ENCODE assay signal across 16 cellular contexts in the genomic region with DNA sequence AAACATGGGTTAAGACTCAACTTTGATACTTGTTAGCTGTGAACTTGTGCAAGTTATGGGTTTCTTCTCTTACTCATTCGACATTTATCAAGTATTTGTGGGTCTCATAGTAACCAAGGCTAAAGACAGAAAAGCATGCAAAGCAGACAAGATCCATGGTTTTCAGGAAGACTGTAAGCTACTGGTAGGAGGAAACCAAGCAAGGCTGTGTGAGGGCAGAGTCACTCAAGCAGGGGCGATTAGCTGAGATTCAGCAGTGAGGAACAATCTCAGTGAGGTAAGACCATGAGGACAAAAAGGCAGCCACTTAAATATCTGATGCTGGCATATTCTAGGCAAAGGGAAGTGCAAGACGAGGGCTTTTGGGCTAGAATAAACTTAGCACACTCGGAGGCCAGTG. TPM values are rescaled to one million over a fixed set of nuclear protein-coding genes. Genes with fewer than 3 reads are reported as not detected.
DNase-seq lines count a peak whose midpoint lies in the region; ATAC-seq and TF ChIP-seq lines count a peak whose summit lies in the region.
"Had no signal": no experiment of that assay in that cellular context is flagged by ENCODE, and none has a peak within 500 bp of the region (broad histone marks: within the 10 kb centered on the region; RNA-seq: fewer than 3 reads in every experiment).

No MANE protein-coding gene starts in this region.

- no TSS peak for BruUV-seq in MCF 10A (replicated peaks; lab: Mats Ljungman, UMichigan)

- intact Hi-C loops in MCF 10A (cut with micrococcal nuclease), result no loop called here
- intact Hi-C loops in breast epithelium (cut with DNase I; ENCODE audit: low total_unique reads), result no loop called here
- intact Hi-C loops in thyroid gland (cut with DNase I), result no loop called here

- H3K27ac ChIP-seq in breast epithelium (no peak overlapping the region), HUES64 (ENCODE audit: low read depth, low read length) (0 out of 2 replicates have a peak overlapping the region, but pooled peaks have one; percentile 40), thyroid gland (no peak overlapping the region)
- H3K27ac ChIP-seq: cardiac muscle cell, left ventricle myocardium inferior, uterus had no signal

- CTCF ChIA-PET in MCF 10A (lab: Yijun Ruan, JAX), result no interaction called here

- H3K4me1 ChIP-seq in breast epithelium (no peaks in the 10 kb centered on the region), HUES64 (ENCODE audit: insufficient read depth, low read length) (no peaks in the 10 kb centered on the region), thyroid gland (no peaks in the 10 kb centered on the region)
- H3K4me1 ChIP-seq: uterus had no signal

- ATAC-seq in effector memory CD8-positive, alpha-beta T cell (replicated peaks), result no peak

- H3K27me3 ChIP-seq in breast epithelium (no peaks in the 10 kb centered on the region), HUES64 (ENCODE audit: insufficient read depth, low read length) (no peaks in the 10 kb centered on the region), thyroid gland (no peaks in the 10 kb centered on the region)
- H3K27me3 ChIP-seq: cardiac muscle cell, uterus had no signal

- H3K36me3 Mint-ChIP-seq in MCF 10A (ENCODE audit: insufficient read depth, unreplicated experiment), result no peaks in the 10 kb centered on the region
- peaks cover under 1% of the 10 kb centered on the region for H3K36me3 Mint-ChIP-seq in effector memory CD8-positive, alpha-beta T cell (ENCODE audit: insufficient read depth)

- no peaks in the 10 kb centered on the region for H3K9me3 Mint-ChIP-seq in MCF 10A (ENCODE audit: unreplicated experiment)
- H3K9me3 Mint-ChIP-seq in effector memory CD8-positive, alpha-beta T cell, result no peaks in the 10 kb centered on the region
- H3K9me3 Mint-ChIP-seq: activated naive CD4-positive, alpha-beta T cell treated with anti-CD3 and anti-CD28 coated beads, Interleukin-2, amount 50 U/mL, for 24 hours; CD8-positive, alpha-beta memory T cell had no signal

- peaks cover 10% of the 10 kb centered on the region for H3K4me1 Mint-ChIP-seq in MCF 10A (ENCODE audit: insufficient read depth, unreplicated experiment)
- peaks cover 17 to 32% of the 10 kb centered on the region in 2 donors for H3K4me1 Mint-ChIP-seq in effector memory CD8-positive, alpha-beta T cell (ENCODE audit: low read depth in 2 of 2)

- peak overlapping the region; percentile 74 for H3K27ac Mint-ChIP-seq in MCF 10A (ENCODE audit: low read depth, unreplicated experiment)
- H3K27ac Mint-ChIP-seq in effector memory CD8-positive, alpha-beta T cell, result peak overlapping the region; percentile 10 to 24
- H3K27ac Mint-ChIP-seq: activated naive CD4-positive, alpha-beta T cell treated with anti-CD3 and anti-CD28 coated beads, Interleukin-2, amount 50 U/mL, for 24 hours had no signal

- H3K9me3 ChIP-seq in breast epithelium (no peaks in the 10 kb centered on the region), HUES64 (ENCODE audit: insufficient read depth, low read depth, low read length) (no peaks in the 10 kb centered on the region), thyroid gland (no peaks in the 10 kb centered on the region)
- H3K9me3 ChIP-seq: uterus had no signal

- TF ChIP-seq POLR2A in breast epithelium (IDR thresholded peaks at IDR 0.05), result no peak
- no peak for TF ChIP-seq POLR2A in thyroid gland (IDR thresholded peaks at IDR 0.05)

- TF ChIP-seq CTCF in MCF 10A (IDR thresholded peaks at IDR 0.05; ENCODE audit: unreplicated experiment) (no peak), breast epithelium (IDR thresholded peaks at IDR 0.05) (no peak), thyroid gland (IDR thresholded peaks at IDR 0.05) (no peak)

- DNase-seq in MCF 10A (ENCODE audit: unreplicated experiment) (no peak), breast epithelium (ENCODE audit: low spot score in 2 of 2) (no peak), thyroid gland (peak; percentile 15 to 32), SW480 (ENCODE audit: low spot score) (no peak), NCI-H2081 treated with DMSO at 0.1 percent for 48 hours (lab: John Stamatoyannopoulos, UW) (no peak), cerebellar nuclear complex (lab: John Stamatoyannopoulos, UW) (no peak)
- no peak for DNase-seq in effector memory CD8-positive, alpha-beta T cell
- DNase-seq: CD8-positive, alpha-beta memory T cell; effector memory CD4-positive, alpha-beta T cell; left ventricle myocardium inferior; MV-4-11; uterus had no signal

- POLR2A ChIA-PET in MCF 10A (lab: Yijun Ruan, JAX), result interaction anchor here (0.6 to 1.3 kb wide), 2 partner anchors 8 to 109 kb away, joined by 3 to 5 read pairs; no protein-coding TSS in a partner anchor

- WGBS in HUES64, result 95% methylated on average over 4 of the region's 4 CpGs
- WGBS in thyroid gland, 2 donors, result 42 to 48% methylated on average over 4 of the region's 4 CpGs

- H3K4me3 ChIP-seq in breast epithelium, result no peak overlapping the region
- H3K4me3 ChIP-seq in HUES64 (ENCODE audit: low read length), result no peak overlapping the region
- no peak overlapping the region for H3K4me3 ChIP-seq in thyroid gland (replicated peaks in 1 of 3)
- H3K4me3 ChIP-seq: cardiac muscle cell, left ventricle myocardium inferior, smooth muscle cell, uterus had no signal

- no peaks in the 10 kb centered on the region for H3K36me3 ChIP-seq in breast epithelium
- no peaks in the 10 kb centered on the region for H3K36me3 ChIP-seq in HUES64 (ENCODE audit: insufficient read depth, low read length)
- H3K36me3 ChIP-seq in thyroid gland, result no peaks in the 10 kb centered on the region
- H3K36me3 ChIP-seq: cardiac muscle cell, left ventricle myocardium inferior, uterus had no signal

- no peak overlapping the region for H3K4me3 Mint-ChIP-seq in MCF 10A (ENCODE audit: unreplicated experiment)
- no peak overlapping the region for H3K4me3 Mint-ChIP-seq in effector memory CD8-positive, alpha-beta T cell
- H3K4me3 Mint-ChIP-seq: activated naive CD4-positive, alpha-beta T cell treated with anti-CD3 and anti-CD28 coated beads, Interleukin-2, amount 50 U/mL, for 24 hours; CD8-positive, alpha-beta memory T cell had no signal

- no peaks in the 10 kb centered on the region for H3K27me3 Mint-ChIP-seq in MCF 10A (ENCODE audit: insufficient read depth, unreplicated experiment)
- H3K27me3 Mint-ChIP-seq in effector memory CD8-positive, alpha-beta T cell, result no peaks in the 10 kb centered on the region
- H3K27me3 Mint-ChIP-seq: activated naive CD4-positive, alpha-beta T cell treated with anti-CD3 and anti-CD28 coated beads, Interleukin-2, amount 50 U/mL, for 24 hours; CD8-positive, alpha-beta memory T cell had no signal

- no peak overlapping the region for H3K9ac ChIP-seq in HUES64 (ENCODE audit: low read depth, low read length)

RNA-seq across cellular contexts. Expression of a gene that starts 29.5 kb away (rescaled TPM):
- 7.4 and 7.7 TPM in 2 replicates for total RNA-seq in MCF 10A (2022)
- total RNA-seq in breast epithelium, result 10 to 100 TPM; 19.4 to 34.5 (median 24.9) TPM
- polyA plus RNA-seq in HUES64 (2013, experiment 1 of 2), result 29.8 TPM
- polyA plus RNA-seq in HUES64 (2013, experiment 2 of 2), result 35.7 TPM
- 10 to 100 TPM; 17.3 to 26.9 (median 24.3) TPM for total RNA-seq in thyroid gland

RNA-seq across cellular contexts. Expression of a gene that starts 30.0 kb away (rescaled TPM):
- total RNA-seq in MCF 10A (2022) (25.3 and 27.8 TPM in 2 replicates), breast epithelium (10 to 100 TPM; 30.6 to 47.2 (median 46.4) TPM), thyroid gland (10 to 100 TPM; 35.6 to 43.5 (median 38.6) TPM)
- polyA plus RNA-seq in HUES64 (2013, experiment 1 of 2), result 83.0 TPM
- 75.4 TPM for polyA plus RNA-seq in HUES64 (2013, experiment 2 of 2)

Comparison
In these comparisons a context has a peak if more than half of its experiments do, and no peak if none do; other contexts are left out.
1. DNase-seq: peak in thyroid gland (2 of 2); none in MCF 10A (single experiment), breast epithelium (0 of 2), effector memory CD8-positive, alpha-beta T cell (0 of 3), SW480 (single experiment), NCI-H2081 treated with DMSO at 0.1 percent for 48 hours (single experiment) and cerebellar nuclear complex (0 of 2).